Comparison of ENCODE assay signal across 18 cellular contexts in genomic region chr1:176938375-176938774, GRCh38.
A peak's percentile ranks its signal among the peaks of the same experiment; 100 is the strongest.
DNase-seq lines count a peak whose midpoint lies in the region; ATAC-seq and TF ChIP-seq lines count a peak whose summit lies in the region.
"Had no signal": no experiment of that assay in that cellular context is flagged by ENCODE, and none has a peak within 500 bp of the region (broad histone marks: within the 10 kb centered on the region; RNA-seq: fewer than 3 reads in every experiment).

No MANE protein-coding gene starts in this region.

- no peak overlapping the region for H3K4me3 Mint-ChIP-seq in T-helper 17 cell

- in situ Hi-C loops in GM13976 (cut with MboI; ENCODE audit: low sequenced_read_pairs, unreplicated experiment): no loop called here

- H3K4me1 Mint-ChIP-seq in T-helper 17 cell: no peaks in the 10 kb centered on the region

- H3K27me3 Mint-ChIP-seq in T-helper 17 cell: no peaks in the 10 kb centered on the region

- ATAC-seq in GM19351 (IDR thresholded peaks at IDR 0.05; ENCODE audit: unreplicated experiment): peak; percentile 49
- ATAC-seq in GM21619 (IDR thresholded peaks at IDR 0.05; ENCODE audit: unreplicated experiment): peak; percentile 47
- ATAC-seq in HG03342 (IDR thresholded peaks at IDR 0.05; ENCODE audit: unreplicated experiment): peak; percentile 44
- ATAC-seq in T-helper 17 cell: no peak
- ATAC-seq: HepG2 had no signal

- H3K36me3 Mint-ChIP-seq in T-helper 17 cell (ENCODE audit: low read depth): no peaks in the 10 kb centered on the region

- peak; percentile 8 for DNase-seq in GM12865 (ENCODE audit: low read depth)
- no peak for DNase-seq in GM13976 (ENCODE audit: low spot score)
- no peak for DNase-seq in T-helper 17 cell
- DNase-seq in NCI-H526 (lab: John Stamatoyannopoulos, UW): no peak
- DNase-seq in NCI-H446 treated with DMSO at 0.1 percent for 48 hours (lab: John Stamatoyannopoulos, UW): no peak
- DNase-seq: AML-193, GM23248, HCEC 1CT, KBM-7, MV-4-11, NCI-H1694 treated with DMSO at 0.1 percent for 48 hours, NCI-H510A treated with DMSO at 0.1 percent for 48 hours, SJCRH30, T-helper 2 cell had no signal

- no peak overlapping the region for H3K27ac Mint-ChIP-seq in T-helper 17 cell

- no peaks in the 10 kb centered on the region for H3K9me3 ChIP-seq in T-helper 17 cell (ENCODE audit: control insufficient read depth, low read length, poor library complexity, severe bottlenecking)
- H3K9me3 ChIP-seq: SJCRH30 had no signal

- no peak for TF ChIP-seq CTCF in GM12865 (IDR thresholded peaks at IDR 0.05; ENCODE audit: insufficient read depth, low read depth, low read length, missing control alignments)
- TF ChIP-seq CTCF in GM13976 (IDR thresholded peaks at IDR 0.05; ENCODE audit: borderline replicate concordance, control extremely low read depth, extremely low read depth, insufficient read depth, missing control alignments): no peak

- no peak overlapping the region for H3K4me3 ChIP-seq in GM12865 (ENCODE audit: low read depth, low read length)
- H3K4me3 ChIP-seq: GM23248, SJCRH30 had no signal
